8 cellular contexts compared by ENCODE assay signal in the genomic region with DNA sequence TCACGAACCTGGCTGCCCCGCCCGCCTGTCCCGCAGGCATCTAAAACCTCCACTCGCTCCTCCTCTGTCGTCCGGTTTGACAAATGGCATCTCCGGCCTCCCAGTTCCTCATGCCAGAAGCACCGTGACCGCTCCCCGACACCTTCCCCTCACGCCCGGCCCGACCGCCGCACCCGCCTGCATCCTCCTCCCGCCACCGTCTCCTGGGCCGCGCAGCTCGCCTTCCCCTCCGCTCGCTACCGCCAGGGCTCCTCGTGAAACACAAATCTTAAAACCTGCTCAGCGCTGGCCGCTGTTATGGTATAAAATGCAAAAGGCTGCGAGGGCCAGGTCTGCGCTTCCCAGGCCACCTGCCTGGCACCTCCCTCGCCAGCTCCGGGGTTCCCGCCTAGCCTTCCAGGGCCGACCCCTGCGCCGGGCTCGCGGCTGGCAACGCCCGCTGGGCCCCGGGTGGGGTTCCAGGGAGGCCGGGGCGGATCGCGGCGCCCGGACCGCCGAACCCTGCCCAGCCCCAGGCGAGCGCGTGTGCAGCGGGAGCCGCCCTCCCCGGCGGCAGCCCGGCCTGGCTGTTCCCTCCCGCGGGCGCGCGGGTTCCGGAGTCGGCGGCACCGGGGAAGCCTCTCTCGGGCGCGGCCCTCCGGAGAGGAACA. TPM values are rescaled to one million over a fixed set of nuclear protein-coding genes. Genes with fewer than 3 reads are reported as not detected.
DNase-seq lines count a peak whose midpoint lies in the region; ATAC-seq, FAIRE-seq and TF ChIP-seq lines count a peak whose summit lies in the region.

No MANE protein-coding gene starts in this region.

- TF ChIP-seq POLR2A in GM12892 (IDR thresholded peaks at IDR 0.05; ENCODE audit: low read depth, low read length): no peak; the same call in none of the 2 replicates
- no peak for TF ChIP-seq POLR2A in lower leg skin (IDR thresholded peaks at IDR 0.05)
- TF ChIP-seq POLR2A in testis (IDR thresholded peaks at IDR 0.05): no peak

- BruUV-seq in Panc1 (replicated peaks; lab: Mats Ljungman, UMichigan): no TSS peak

- 1% methylated on average over 30 to 47 of the region's 70 CpGs for WGBS in lower leg skin, 2 donors
- 1 to 3% methylated on average over 8 to 64 of the region's 70 CpGs for WGBS in testis, 2 donors

- H3K4me1 ChIP-seq in Panc1 (ENCODE audit: control insufficient read depth, insufficient read depth, low read length) (peaks cover 40% of the 10 kb centered on the region), testis (peaks cover 16% of the 10 kb centered on the region)

- peaks cover 1% of the 10 kb centered on the region for H3K36me3 Mint-ChIP-seq in chondrocyte (ENCODE audit: low read depth)

- H3K36me3 ChIP-seq in Panc1 (ENCODE audit: control insufficient read depth, insufficient read depth, low read length): peaks cover 3% of the 10 kb centered on the region; the same call in 1 of the 2 replicates
- H3K36me3 ChIP-seq in testis (ENCODE audit: low read depth, missing control alignments): no peaks in the 10 kb centered on the region

- in situ Hi-C loops in Panc1 (cut with HindIII; ENCODE audit: low pct_unique_long_range_greater_than_20kb, low sequenced_read_pairs): no loop called here

- ATAC-seq in HG02588 (IDR thresholded peaks at IDR 0.05; ENCODE audit: unreplicated experiment): peak; percentile 5
- peak; percentile 9 for ATAC-seq in Panc1

- H3K4me1 Mint-ChIP-seq in chondrocyte (ENCODE audit: low read depth): peaks cover 26% of the 10 kb centered on the region

- H3K27me3 ChIP-seq in Panc1 (ENCODE audit: control insufficient read depth, insufficient read depth, low read length): no peaks in the 10 kb centered on the region
- no peaks in the 10 kb centered on the region for H3K27me3 ChIP-seq in testis

- intact Hi-C loops in Panc1 (cut with micrococcal nuclease; ENCODE audit: unreplicated experiment): no loop called here
- intact Hi-C loops in lower leg skin (cut with DNase I; ENCODE audit: low total_unique reads): no loop called here
- intact Hi-C loops in testis (cut with DNase I; ENCODE audit: low total_unique reads): no loop called here

- no peak for TF ChIP-seq CTCF in Panc1 (IDR thresholded peaks at IDR 0.05)
- TF ChIP-seq CTCF in chondrocyte (IDR thresholded peaks at IDR 0.05): peak; percentile 59
- no peak for TF ChIP-seq CTCF in lower leg skin (IDR thresholded peaks at IDR 0.05)
- TF ChIP-seq CTCF in testis (IDR thresholded peaks at IDR 0.05): no peak

- CTCF ChIA-PET in Panc1 (lab: Charles Lee): no interaction called here

- peak overlapping the region; percentile 90 for H3K4me3 Mint-ChIP-seq in chondrocyte (ENCODE audit: unreplicated experiment)

- H3K27ac ChIP-seq in Panc1 (ENCODE audit: low read length) (peak overlapping the region; percentile 79), testis (peak overlapping the region; percentile 25 to 84)

- peak; percentile 40 for FAIRE-seq in GM12892 (lab: Jason Lieb, UNC)

- H3K9me3 ChIP-seq in Panc1 (ENCODE audit: control insufficient read depth, insufficient read depth, low read depth, low read length) (no peaks in the 10 kb centered on the region), testis (no peaks in the 10 kb centered on the region)

- no peaks in the 10 kb centered on the region for H3K9me3 Mint-ChIP-seq in chondrocyte (ENCODE audit: low read depth)

- DNase-seq in GM12892 (ENCODE audit: insufficient read length) (no peak), Panc1 (ENCODE audit: low read depth, low spot score) (no peak), chondrocyte (ENCODE audit: low spot score) (peak; percentile 79), lower leg skin (ENCODE audit: low spot score in 2 of 2) (no peak), testis (no peak), SK-N-DZ (ENCODE audit: low spot score) (no peak), foreskin melanocyte (no peak)

- peak overlapping the region; percentile 94 for H3K27ac Mint-ChIP-seq in chondrocyte (ENCODE audit: unreplicated experiment)

- peak overlapping the region; percentile 72 to 98 for H3K4me3 ChIP-seq in Panc1 (ENCODE audit: low read depth in 2 of 2, low read length in 2 of 2)
- H3K4me3 ChIP-seq in lower leg skin (ENCODE audit: low read depth, poor library complexity, severe bottlenecking): peak overlapping the region; percentile 59
- peak overlapping the region; percentile 85 to 88 for H3K4me3 ChIP-seq in testis

- no peaks in the 10 kb centered on the region for H3K27me3 Mint-ChIP-seq in chondrocyte (ENCODE audit: low read depth)

- POLR2A ChIA-PET in Panc1 (lab: Charles Lee): no interaction called here

RNA-seq across cellular contexts. Expression of a gene that starts 0.5 kb away (rescaled TPM):
- 5.2 TPM for polyA plus RNA-seq in GM12892 (2012; ENCODE audit: missing spikeins)
- total RNA-seq in Panc1 (2021; ENCODE audit: unreplicated experiment): 23.0 TPM
- polyA plus RNA-seq in Panc1 (2012; ENCODE audit: insufficient read length): 40.3 TPM
- 30.8 to 32.1 TPM (median 31.5 TPM) in 3 replicates for total RNA-seq in chondrocyte
- 100 to 1,000 TPM; 146 to 238 (median 172) TPM for total RNA-seq in lower leg skin
- 100 to 1,000 TPM; 111 to 114 TPM for total RNA-seq in testis
- 43.8 TPM for polyA plus RNA-seq in testis (ENCODE audit: insufficient read depth, low read depth, low replicate concordance)
- polyA plus RNA-seq in SK-N-DZ (2014; cell fraction: cytosol; rRNA removed): 82.2 and 92.1 TPM in 2 replicates
- polyA plus RNA-seq in SK-N-DZ (2014; cell fraction: nucleus; rRNA removed): 322 and 438 TPM in 2 replicates

RNA-seq across cellular contexts. Expression of a gene that starts 0.9 kb away (rescaled TPM):
- 11.7 TPM for polyA plus RNA-seq in GM12892 (2012; ENCODE audit: missing spikeins)
- total RNA-seq in Panc1 (2021; ENCODE audit: unreplicated experiment) (85.8 TPM), chondrocyte (36.5 to 46.0 TPM (median 40.7 TPM) in 3 replicates), lower leg skin (100 to 1,000 TPM in 1 of 4 donors, 10 to 100 TPM in 3; 79.7 to 108 (median 91.3) TPM), testis (10 to 100 TPM; 81.5 to 90.8 TPM)
- 114 TPM for polyA plus RNA-seq in Panc1 (2012; ENCODE audit: insufficient read length)
- polyA plus RNA-seq in testis (ENCODE audit: insufficient read depth, low read depth, low replicate concordance): 49.8 TPM
- 302 and 363 TPM in 2 replicates for polyA plus RNA-seq in SK-N-DZ (2014; cell fraction: cytosol; rRNA removed)
- polyA plus RNA-seq in SK-N-DZ (2014; cell fraction: nucleus; rRNA removed): 364 and 474 TPM in 2 replicates

RNA-seq across cellular contexts. Expression of a gene that starts 8.9 kb away (rescaled TPM):
- 58.1 TPM for polyA plus RNA-seq in GM12892 (2012; ENCODE audit: missing spikeins)
- total RNA-seq in Panc1 (2021; ENCODE audit: unreplicated experiment): 187 TPM
- polyA plus RNA-seq in Panc1 (2012; ENCODE audit: insufficient read length): 283 TPM
- total RNA-seq in chondrocyte: 54.5 to 78.7 TPM (median 60.4 TPM) in 3 replicates
- total RNA-seq in lower leg skin: 100 to 1,000 TPM in 3 of 4 donors, 10 to 100 TPM in 1; 90.9 to 126 (median 105) TPM
- total RNA-seq in testis: 10 to 100 TPM; 66.5 to 81.6 TPM
- polyA plus RNA-seq in testis (ENCODE audit: insufficient read depth, low read depth, low replicate concordance): 49.2 TPM
- polyA plus RNA-seq in SK-N-DZ (2014; cell fraction: cytosol; rRNA removed): 234 and 238 TPM in 2 replicates
- polyA plus RNA-seq in SK-N-DZ (2014; cell fraction: nucleus; rRNA removed): 196 and 239 TPM in 2 replicates

RNA-seq across cellular contexts. Expression of a gene that starts 9.3 kb away (rescaled TPM):
- 6.3 TPM for polyA plus RNA-seq in GM12892 (2012; ENCODE audit: missing spikeins)
- total RNA-seq in Panc1 (2021; ENCODE audit: unreplicated experiment): 53.4 TPM
- 37.7 TPM for polyA plus RNA-seq in Panc1 (2012; ENCODE audit: insufficient read length)
- 16.9 to 28.4 TPM (median 19.7 TPM) in 3 replicates for total RNA-seq in chondrocyte
- total RNA-seq in lower leg skin: 10 to 100 TPM in 3 of 4 donors, 1 to 10 TPM in 1; 7.6 to 22.3 (median 13.0) TPM
- total RNA-seq in testis: 10 to 100 TPM; 20.3 to 34.2 TPM
- 12.5 TPM for polyA plus RNA-seq in testis (ENCODE audit: insufficient read depth, low read depth, low replicate concordance)
- polyA plus RNA-seq in SK-N-DZ (2014; cell fraction: cytosol; rRNA removed): 4.1 and 5.9 TPM in 2 replicates
- polyA plus RNA-seq in SK-N-DZ (2014; cell fraction: nucleus; rRNA removed): 52.8 and 117 TPM in 2 replicates

RNA-seq across cellular contexts. Expression of a gene that starts 10.5 kb away (rescaled TPM):
- polyA plus RNA-seq in GM12892 (2012; ENCODE audit: missing spikeins): 11.8 TPM
- total RNA-seq in Panc1 (2021; ENCODE audit: unreplicated experiment): 117 TPM
- 233 TPM for polyA plus RNA-seq in Panc1 (2012; ENCODE audit: insufficient read length)
- total RNA-seq in chondrocyte: 51.0 to 62.9 TPM (median 53.8 TPM) in 3 replicates
- total RNA-seq in lower leg skin: 10 to 100 TPM; 77.7 to 98.4 (median 85.8) TPM
- total RNA-seq in testis: 100 to 1,000 TPM; 100 to 119 TPM
- polyA plus RNA-seq in testis (ENCODE audit: insufficient read depth, low read depth, low replicate concordance): 29.3 TPM
- polyA plus RNA-seq in SK-N-DZ (2014; cell fraction: cytosol; rRNA removed): 45.6 and 67.6 TPM in 2 replicates
- 257 and 274 TPM in 2 replicates for polyA plus RNA-seq in SK-N-DZ (2014; cell fraction: nucleus; rRNA removed)
